ENCODE assay signal across 28 cellular contexts in the genomic region with DNA sequence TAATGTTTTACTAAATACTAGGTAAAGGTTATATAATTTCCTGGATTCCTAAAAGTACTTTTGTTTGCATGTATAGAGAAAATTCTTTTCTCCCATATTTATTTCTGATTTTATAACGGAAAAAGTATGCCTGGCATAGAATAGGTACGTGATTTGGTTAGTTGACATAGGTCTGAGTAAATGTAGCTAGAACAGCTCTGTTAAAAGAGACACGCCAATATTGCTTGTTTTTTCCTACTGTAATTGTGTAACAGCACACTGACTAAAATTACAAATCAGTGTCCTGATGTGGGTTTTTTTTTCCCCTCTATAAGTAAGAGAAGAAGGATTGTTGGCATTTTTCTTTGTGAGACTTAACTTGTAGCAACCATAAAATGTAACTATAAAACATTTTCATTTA.
"Had no signal": no experiment of that assay in that cellular context is flagged by ENCODE, and none has a peak within 500 bp of the region (broad histone marks: within the 10 kb centered on the region; RNA-seq: fewer than 3 reads in every experiment).

No MANE protein-coding gene starts in this region.

- DNase-seq: activated B cell treated with CpG ODN at 0.5 μM for 24 hours; activated CD4-positive, alpha-beta T cell treated with anti-CD3 and anti-CD28 coated beads, Interleukin-2, amount 50 U/mL, for 1 hour; activated CD8-positive, alpha-beta T cell treated with anti-CD3 and anti-CD28 coated beads for 36 hours; activated naive CD8-positive, alpha-beta T cell treated with anti-CD3 and anti-CD28 coated beads, Interleukin-2, amount 50 U/mL, for 24 hours; activated T-cell treated with anti-CD3 and anti-CD28 coated beads, Interleukin-2, amount 50 U/mL, for 4 hours; cerebellar nuclear complex; endodermal cell; heart left ventricle; kidney glomerular epithelial cell; left lung; naive B cell; nephron progenitor cell; stimulated activated CD4-positive, alpha-beta T cell treated with anti-CD3 and anti-CD28 coated beads, Interleukin-12 subunit alpha, Interleukin-12 subunit beta, amount 100 ng/mL, for 4 hours; stimulated activated CD4-positive, alpha-beta T cell treated with anti-CD3 and anti-CD28 coated beads, Interleukin-4, amount 100 ng/mL, for 1 hour; stimulated activated naive CD8-positive, alpha-beta T cell treated with anti-CD3 and anti-CD28 coated beads, Interleukin-15, Interleukin-2, amounts not matched to agents 100 U/mL and 50 U/mL, for 24 hours; T-helper 1 cell; upper lobe of left lung had no signal

- H3K4me1 ChIP-seq: vagina had no signal

- ATAC-seq: activated CD8-positive, alpha-beta T cell treated with anti-CD3 and anti-CD28 coated beads for 36 hours; activated naive CD8-positive, alpha-beta T cell treated with anti-CD3 and anti-CD28 coated beads, Interleukin-2, amount 50 U/mL, for 24 hours; activated T-cell treated with anti-CD3 and anti-CD28 coated beads, Interleukin-2, amount 50 U/mL, for 4 hours; activated T-helper 17 cell treated with anti-CD3 and anti-CD28 coated beads, Interleukin-2, amount 50 U/mL, for 72 hours; heart left ventricle; left lung; sciatic nerve; stimulated activated naive CD8-positive, alpha-beta T cell treated with anti-CD3 and anti-CD28 coated beads, Interleukin-15, Interleukin-2, amounts not matched to agents 100 U/mL and 50 U/mL, for 24 hours had no signal

- H3K4me3 Mint-ChIP-seq: activated B cell treated with CpG ODN at 0.5 μM for 24 hours; activated CD8-positive, alpha-beta T cell treated with anti-CD3 and anti-CD28 coated beads for 36 hours; activated naive CD4-positive, alpha-beta T cell treated with anti-CD3 and anti-CD28 coated beads, Interleukin-2, amount 50 U/mL, for 24 hours; activated naive CD8-positive, alpha-beta T cell treated with anti-CD3 and anti-CD28 coated beads, Interleukin-2, amount 50 U/mL, for 24 hours; activated T-cell treated with anti-CD3 and anti-CD28 coated beads, Interleukin-2, amount 50 U/mL, for 4 hours; activated T-helper 17 cell treated with anti-CD3 and anti-CD28 coated beads, Interleukin-2, amount 50 U/mL, for 72 hours; endodermal cell; mesothelial cell of epicardium; naive B cell; nephron progenitor cell; T-helper 2 cell treated with Interferon-gamma antibody and Interleukin-4, amounts not matched to agents 5 μg/mL and 100 μg/mL, for 36 hours had no signal

- H3K27me3 ChIP-seq: cardiac muscle cell, esophagus muscularis mucosa, heart left ventricle, left lung, upper lobe of left lung, vagina had no signal

- H3K27ac ChIP-seq: cardiac muscle cell, left lung, skin epidermis, thoracic aorta, upper lobe of left lung, vagina had no signal

- H3K4me1 Mint-ChIP-seq: activated T-helper 17 cell treated with anti-CD3 and anti-CD28 coated beads, Interleukin-2, amount 50 U/mL, for 72 hours; endodermal cell; nephron progenitor cell had no signal

- H3K27ac Mint-ChIP-seq: activated B cell treated with CpG ODN at 0.5 μM for 24 hours; activated CD8-positive, alpha-beta T cell treated with anti-CD3 and anti-CD28 coated beads for 36 hours; activated naive CD8-positive, alpha-beta T cell treated with anti-CD3 and anti-CD28 coated beads, Interleukin-2, amount 50 U/mL, for 24 hours; activated T-helper 17 cell treated with anti-CD3 and anti-CD28 coated beads, Interleukin-2, amount 50 U/mL, for 72 hours; endodermal cell; mesothelial cell of epicardium; naive B cell; nephron progenitor cell; T-helper 2 cell treated with Interferon-gamma antibody and Interleukin-4, amounts not matched to agents 5 μg/mL and 100 μg/mL, for 36 hours had no signal

- H3K9me3 Mint-ChIP-seq: activated B cell treated with CpG ODN at 0.5 μM for 24 hours; activated CD8-positive, alpha-beta T cell treated with anti-CD3 and anti-CD28 coated beads for 36 hours; activated naive CD4-positive, alpha-beta T cell treated with anti-CD3 and anti-CD28 coated beads, Interleukin-2, amount 50 U/mL, for 24 hours; activated T-cell treated with anti-CD3 and anti-CD28 coated beads, Interleukin-2, amount 50 U/mL, for 4 hours; activated T-helper 17 cell treated with anti-CD3 and anti-CD28 coated beads, Interleukin-2, amount 50 U/mL, for 72 hours had no signal

- H3K4me3 ChIP-seq: cardiac muscle cell, esophagus muscularis mucosa, heart left ventricle, left lung, lung, skin epidermis, thoracic aorta, upper lobe of left lung, vagina had no signal

- H3K9me3 ChIP-seq: esophagus muscularis mucosa, heart left ventricle, left lung, thoracic aorta, upper lobe of left lung, vagina had no signal

- H3K27me3 Mint-ChIP-seq: activated B cell treated with CpG ODN at 0.5 μM for 24 hours; activated CD8-positive, alpha-beta T cell treated with anti-CD3 and anti-CD28 coated beads for 36 hours; activated naive CD4-positive, alpha-beta T cell treated with anti-CD3 and anti-CD28 coated beads, Interleukin-2, amount 50 U/mL, for 24 hours; activated naive CD8-positive, alpha-beta T cell treated with anti-CD3 and anti-CD28 coated beads, Interleukin-2, amount 50 U/mL, for 24 hours; activated T-helper 17 cell treated with anti-CD3 and anti-CD28 coated beads, Interleukin-2, amount 50 U/mL, for 72 hours; naive B cell had no signal
